Comparison of ENCODE assay signal across 8 cellular contexts in genomic region chr6:47483853-47484546, GRCh38. TPM values are rescaled to one million over a fixed set of nuclear protein-coding genes. Genes with fewer than 3 reads are reported as not detected.
DNase-seq lines count a peak whose midpoint lies in the region; ATAC-seq and TF ChIP-seq lines count a peak whose summit lies in the region.

No MANE protein-coding gene starts in this region.

- peaks cover 10% of the 10 kb centered on the region; the same call in 1 of the 2 replicates for H4K20me1 ChIP-seq in KMS-11 (ENCODE audit: insufficient read depth)

- H3K4me3 ChIP-seq in KMS-11 (IDR thresholded peaks at IDR 0.05; ENCODE audit: insufficient read depth, low read depth, low read length) (no peak overlapping the region), upper lobe of left lung (no peak overlapping the region)

- H3K4me1 ChIP-seq in KMS-11 (ENCODE audit: low read depth, poor library complexity, severe bottlenecking) (peaks cover 53% of the 10 kb centered on the region), upper lobe of left lung (peaks cover 13 to 40% (median 21%) of the 10 kb centered on the region in 4 donors)

- H3K27me3 Mint-ChIP-seq in natural killer cell (ENCODE audit: low read depth in 2 of 2) (no peaks in the 10 kb centered on the region), type B pancreatic cell (no peaks in the 10 kb centered on the region)
- H3K27me3 Mint-ChIP-seq in natural killer cell treated with Interleukin-12 subunit alpha and Interleukin-12 subunit beta and Interleukin-15 and Interleukin-18, amount 100 ng/mL, for 72 hours: no peaks in the 10 kb centered on the region
- H3K27me3 Mint-ChIP-seq in effector memory CD8-positive, alpha-beta T cell: no peaks in the 10 kb centered on the region

- no peaks in the 10 kb centered on the region for H3K9me3 ChIP-seq in upper lobe of left lung

- H3K4me3 Mint-ChIP-seq in natural killer cell: no peak overlapping the region
- no peak overlapping the region for H3K4me3 Mint-ChIP-seq in natural killer cell treated with Interleukin-12 subunit alpha and Interleukin-12 subunit beta and Interleukin-15 and Interleukin-18, amount 100 ng/mL, for 72 hours
- H3K4me3 Mint-ChIP-seq in effector memory CD8-positive, alpha-beta T cell: no peak overlapping the region
- peak overlapping the region; percentile 35 for H3K4me3 Mint-ChIP-seq in type B pancreatic cell

- TF ChIP-seq CTCF in natural killer cell (IDR thresholded peaks at IDR 0.05): no peak
- TF ChIP-seq CTCF in KMS-11 (conservative IDR thresholded peaks at IDR 0.05; ENCODE audit: low read depth, low read length): no peak
- TF ChIP-seq CTCF in type B pancreatic cell (conservative IDR thresholded peaks at IDR 0.05): no peak
- no peak for TF ChIP-seq CTCF in upper lobe of left lung (IDR thresholded peaks at IDR 0.05)

- no peak overlapping the region for H2AFZ ChIP-seq in KMS-11 (ENCODE audit: low read depth)

- H3K79me2 ChIP-seq in KMS-11 (ENCODE audit: insufficient read depth, low read depth): peaks cover 92% of the 10 kb centered on the region

- DNase-seq in natural killer cell: no peak
- no peak for DNase-seq in natural killer cell treated with Interleukin-12 subunit alpha and Interleukin-12 subunit beta and Interleukin-15 and Interleukin-18, amount 100 ng/mL, for 72 hours (ENCODE audit: low spot score)
- no peak for DNase-seq in effector memory CD8-positive, alpha-beta T cell
- no peak for DNase-seq in type B pancreatic cell (ENCODE audit: extremely low spot score, unreplicated experiment)
- DNase-seq in dermis blood vessel endothelial cell: no peak
- DNase-seq in upper lobe of left lung: no peak
- no peak for DNase-seq in COLO829 (ENCODE audit: low spot score)

- no peak for TF ChIP-seq EP300 in upper lobe of left lung (IDR thresholded peaks at IDR 0.05)

- H3K27ac Mint-ChIP-seq in natural killer cell (peak overlapping the region; percentile 24 to 71), type B pancreatic cell (peak overlapping the region; percentile 66)
- no peak overlapping the region for H3K27ac Mint-ChIP-seq in natural killer cell treated with Interleukin-12 subunit alpha and Interleukin-12 subunit beta and Interleukin-15 and Interleukin-18, amount 100 ng/mL, for 72 hours
- H3K27ac Mint-ChIP-seq in effector memory CD8-positive, alpha-beta T cell: peak overlapping the region; percentile 5 to 13

- H3K36me3 ChIP-seq in KMS-11 (ENCODE audit: insufficient read depth): no peaks in the 10 kb centered on the region
- no peaks in the 10 kb centered on the region for H3K36me3 ChIP-seq in upper lobe of left lung

- no peaks in the 10 kb centered on the region for H3K36me3 Mint-ChIP-seq in natural killer cell
- H3K36me3 Mint-ChIP-seq in natural killer cell treated with Interleukin-12 subunit alpha and Interleukin-12 subunit beta and Interleukin-15 and Interleukin-18, amount 100 ng/mL, for 72 hours: no peaks in the 10 kb centered on the region
- no peaks in the 10 kb centered on the region for H3K36me3 Mint-ChIP-seq in effector memory CD8-positive, alpha-beta T cell (ENCODE audit: insufficient read depth)
- H3K36me3 Mint-ChIP-seq in type B pancreatic cell: no peaks in the 10 kb centered on the region

- H3K27me3 ChIP-seq in KMS-11 (ENCODE audit: insufficient read depth, low read depth) (no peaks in the 10 kb centered on the region), upper lobe of left lung (no peaks in the 10 kb centered on the region)

- TF ChIP-seq POLR2A in upper lobe of left lung (IDR thresholded peaks at IDR 0.05): no peak

- peak overlapping the region; percentile 25; the same call in 1 of the 2 replicates for H3K4me2 ChIP-seq in KMS-11

- intact Hi-C loops in natural killer cell (cut with micrococcal nuclease): no loop called here

- H3K9me3 Mint-ChIP-seq in natural killer cell: no peaks in the 10 kb centered on the region
- no peaks in the 10 kb centered on the region for H3K9me3 Mint-ChIP-seq in natural killer cell treated with Interleukin-12 subunit alpha and Interleukin-12 subunit beta and Interleukin-15 and Interleukin-18, amount 100 ng/mL, for 72 hours
- H3K9me3 Mint-ChIP-seq in effector memory CD8-positive, alpha-beta T cell: no peaks in the 10 kb centered on the region
- H3K9me3 Mint-ChIP-seq in type B pancreatic cell: peaks cover 3% of the 10 kb centered on the region

- H3K27ac ChIP-seq in KMS-11 (peak overlapping the region; percentile 29; the same call in 1 of the 2 replicates), upper lobe of left lung (no peak overlapping the region)

- no peak for ATAC-seq in natural killer cell
- no peak for ATAC-seq in natural killer cell treated with Interleukin-12 subunit alpha and Interleukin-12 subunit beta and Interleukin-15 and Interleukin-18, amount 100 ng/mL, for 72 hours
- ATAC-seq in effector memory CD8-positive, alpha-beta T cell (replicated peaks): no peak
- ATAC-seq in upper lobe of left lung (ENCODE audit: low FRiP score in 2 of 2): no peak

- H3K4me1 Mint-ChIP-seq in natural killer cell (peaks cover 29 to 57% of the 10 kb centered on the region in 2 donors), type B pancreatic cell (ENCODE audit: unreplicated experiment) (peaks cover 54% of the 10 kb centered on the region)
- H3K4me1 Mint-ChIP-seq in natural killer cell treated with Interleukin-12 subunit alpha and Interleukin-12 subunit beta and Interleukin-15 and Interleukin-18, amount 100 ng/mL, for 72 hours (ENCODE audit: low read depth in 2 of 2): peaks cover 20 to 48% of the 10 kb centered on the region in 2 donors
- peaks cover 34 to 63% of the 10 kb centered on the region in 2 donors for H3K4me1 Mint-ChIP-seq in effector memory CD8-positive, alpha-beta T cell (ENCODE audit: low read depth in 2 of 2)

- WGBS in upper lobe of left lung, 2 donors: 45 to 47% methylated on average over 1 of the region's 1 CpG

- H3K9ac ChIP-seq in KMS-11: no peak overlapping the region; the same call in 1 of the 2 replicates

RNA-seq across cellular contexts. Expression of gene CD2AP, which starts 6.4 kb away (rescaled TPM):
- total RNA-seq in natural killer cell: 10 to 100 TPM; 23.8 to 26.3 (median 26.3) TPM
- total RNA-seq in natural killer cell treated with Interleukin-12 subunit alpha and Interleukin-12 subunit beta and Interleukin-15 and Interleukin-18, amount 100 ng/mL, for 72 hours: 10 to 100 TPM; 18.9 to 29.6 TPM
- 29.5 and 49.1 TPM in 2 replicates for total RNA-seq in type B pancreatic cell (ENCODE audit: low replicate concordance)
- total RNA-seq in dermis blood vessel endothelial cell: 42.0 and 43.7 TPM in 2 replicates
- total RNA-seq in upper lobe of left lung: 10 to 100 TPM; 22.0 to 86.5 (median 29.3) TPM

Comparison
In these comparisons a context has a peak if more than half of its experiments do, and no peak if none do; other contexts are left out.
1. H3K27ac Mint-ChIP-seq: peak in natural killer cell (2 of 2), effector memory CD8-positive, alpha-beta T cell (2 of 2) and type B pancreatic cell (single experiment); none in natural killer cell treated with Interleukin-12 subunit alpha and Interleukin-12 subunit beta and Interleukin-15 and Interleukin-18, amount 100 ng/mL, for 72 hours (0 of 2).